In the genomic region with DNA sequence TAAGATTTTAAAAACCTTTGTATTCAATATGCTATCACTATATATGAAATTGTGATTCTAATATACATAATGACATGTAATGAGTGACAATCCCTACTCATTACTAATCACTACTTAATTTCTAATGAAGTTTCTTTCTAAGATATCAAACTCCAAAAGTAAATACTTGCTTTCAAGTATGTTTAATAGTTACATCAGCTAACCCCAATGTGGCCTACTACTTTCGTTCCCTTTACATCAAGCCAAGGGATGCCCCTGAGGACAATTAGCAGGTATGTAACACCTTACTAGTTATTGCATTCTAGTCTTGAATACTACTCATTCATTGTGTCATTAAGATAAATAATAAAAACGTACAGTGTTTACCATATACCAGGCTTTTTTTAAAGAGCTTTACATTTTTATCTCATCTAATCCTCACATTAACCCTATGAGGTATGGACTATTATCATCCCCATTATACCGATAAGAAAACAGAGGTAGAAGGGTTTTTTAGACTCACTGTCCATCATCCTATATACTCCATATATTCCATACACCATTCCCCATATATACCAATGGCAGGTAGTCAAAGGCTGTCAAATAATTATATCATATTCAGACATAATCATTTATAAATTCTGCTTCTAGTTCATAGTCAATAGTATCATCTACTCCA, we compare ENCODE assay signal across 8 cellular contexts. TPM values are rescaled to one million over a fixed set of nuclear protein-coding genes. Genes with fewer than 3 reads are reported as not detected.
DNase-seq lines count a peak whose midpoint lies in the region; ATAC-seq and TF ChIP-seq lines count a peak whose summit lies in the region.

No MANE protein-coding gene starts in this region.

- no peaks in the 10 kb centered on the region for H3K9me2 ChIP-seq in neural cell (ENCODE audit: insufficient read depth, low read length)

- peak overlapping the region; percentile 71 for H3K4me2 ChIP-seq in neural cell (ENCODE audit: low read length)

- H3K27ac ChIP-seq in ectodermal cell (ENCODE audit: insufficient read depth, low read depth, low read length, poor library complexity, severe bottlenecking) (no peak overlapping the region), neural cell (ENCODE audit: low read length) (no peak overlapping the region)

- no peak overlapping the region for H2AFZ ChIP-seq in neural cell (ENCODE audit: low read depth, low read length)

- ATAC-seq in GM21447 (IDR thresholded peaks at IDR 0.05; ENCODE audit: unreplicated experiment) (no peak), HG02642 (IDR thresholded peaks at IDR 0.05; ENCODE audit: poor library complexity, unreplicated experiment) (no peak)

- H3K27me3 Mint-ChIP-seq in CD14-positive monocyte (ENCODE audit: low read depth in 3 of 3): no peaks in the 10 kb centered on the region

- no peaks in the 10 kb centered on the region for H3F3A ChIP-seq in neural cell (ENCODE audit: insufficient read depth, low read length, poor library complexity, severe bottlenecking)

- H3K27ac Mint-ChIP-seq in CD14-positive monocyte: peak overlapping the region in 4 of 7 donors; percentile 30 to 100 (median 39)

- H3K4me3 ChIP-seq in ectodermal cell (ENCODE audit: insufficient read depth, low read depth, low read length): peak overlapping the region; percentile 94
- H3K4me3 ChIP-seq in neural cell (ENCODE audit: low read length): peak overlapping the region; percentile 92

- TF ChIP-seq CTCF in CD14-positive monocyte (IDR thresholded peaks at IDR 0.05) (no peak), neural cell (IDR thresholded peaks at IDR 0.05; ENCODE audit: poor library complexity, severe bottlenecking) (no peak)

- no peaks in the 10 kb centered on the region for H3K27me3 ChIP-seq in ectodermal cell (ENCODE audit: control insufficient read depth, insufficient read depth, low read length, poor library complexity, severe bottlenecking)
- no peaks in the 10 kb centered on the region for H3K27me3 ChIP-seq in neural cell (ENCODE audit: insufficient read depth, low read depth, low read length)

- peaks cover 0 to 5% (median 0%) of the 10 kb centered on the region in 7 donors for H3K9me3 Mint-ChIP-seq in CD14-positive monocyte

- H3K4me3 Mint-ChIP-seq in CD14-positive monocyte: peak overlapping the region; percentile 97 to 99

- WGBS in ectodermal cell, 2 experiments: 0 to 39% methylated on average over 1 to 2 of the region's 3 CpGs

- peaks cover 45% of the 10 kb centered on the region for H4K20me1 ChIP-seq in neural cell (ENCODE audit: insufficient read depth)

- H3K4me1 ChIP-seq in ectodermal cell (ENCODE audit: control insufficient read depth, insufficient read depth, low read length): no peaks in the 10 kb centered on the region

- H3K36me3 Mint-ChIP-seq in CD14-positive monocyte: peaks cover 28 to 45% of the 10 kb centered on the region in 2 donors

- DNase-seq in CD14-positive monocyte (ENCODE audit: low spot score) (no peak), NCI-H69 (lab: John Stamatoyannopoulos, UW) (peak; percentile 21), NCI-H526 treated with DMSO at 0.1 percent for 48 hours (lab: John Stamatoyannopoulos, UW) (no peak)
- no peak for DNase-seq in stimulated activated CD4-positive, alpha-beta T cell treated with anti-CD3 and anti-CD28 coated beads, Interleukin-2, amount 100 ng/mL, for 24 hours

- H3K9me3 ChIP-seq in ectodermal cell (ENCODE audit: control insufficient read depth, low read length) (no peaks in the 10 kb centered on the region), neural cell (ENCODE audit: low read length) (no peaks in the 10 kb centered on the region)

- TF ChIP-seq RAD21 in neural cell (conservative IDR thresholded peaks at IDR 0.05): no peak

- H3K36me3 ChIP-seq in ectodermal cell (ENCODE audit: control insufficient read depth, insufficient read depth, low read length) (peaks cover 17% of the 10 kb centered on the region), neural cell (ENCODE audit: insufficient read depth, low read length) (no peaks in the 10 kb centered on the region)

- peaks cover 33% of the 10 kb centered on the region for H3K4me1 Mint-ChIP-seq in CD14-positive monocyte

- H3K79me2 ChIP-seq in neural cell (replicated peaks; ENCODE audit: insufficient read depth, low read length): peaks cover 85% of the 10 kb centered on the region

- intact Hi-C loops in CD14-positive monocyte (cut with micrococcal nuclease): no loop called here

- peak overlapping the region; percentile 99 for H3K9ac ChIP-seq in neural cell (ENCODE audit: low read length)

- TF ChIP-seq EP300 in neural cell (conservative IDR thresholded peaks at IDR 0.05; ENCODE audit: poor library complexity, severe bottlenecking): no peak

TF ChIP-seq in neural cell, 6 proteins besides CTCF, POLR2A, EP300 and RAD21:
- no peak for TF ChIP-seq MXI1 (conservative IDR thresholded peaks at IDR 0.05; ENCODE audit: poor library complexity, severe bottlenecking)
- TF ChIP-seq POLR2AphosphoS5 (IDR thresholded peaks at IDR 0.05): no peak
- no peak for TF ChIP-seq SMC3 (conservative IDR thresholded peaks at IDR 0.05; ENCODE audit: poor library complexity)
- TF ChIP-seq, protein P1, sequence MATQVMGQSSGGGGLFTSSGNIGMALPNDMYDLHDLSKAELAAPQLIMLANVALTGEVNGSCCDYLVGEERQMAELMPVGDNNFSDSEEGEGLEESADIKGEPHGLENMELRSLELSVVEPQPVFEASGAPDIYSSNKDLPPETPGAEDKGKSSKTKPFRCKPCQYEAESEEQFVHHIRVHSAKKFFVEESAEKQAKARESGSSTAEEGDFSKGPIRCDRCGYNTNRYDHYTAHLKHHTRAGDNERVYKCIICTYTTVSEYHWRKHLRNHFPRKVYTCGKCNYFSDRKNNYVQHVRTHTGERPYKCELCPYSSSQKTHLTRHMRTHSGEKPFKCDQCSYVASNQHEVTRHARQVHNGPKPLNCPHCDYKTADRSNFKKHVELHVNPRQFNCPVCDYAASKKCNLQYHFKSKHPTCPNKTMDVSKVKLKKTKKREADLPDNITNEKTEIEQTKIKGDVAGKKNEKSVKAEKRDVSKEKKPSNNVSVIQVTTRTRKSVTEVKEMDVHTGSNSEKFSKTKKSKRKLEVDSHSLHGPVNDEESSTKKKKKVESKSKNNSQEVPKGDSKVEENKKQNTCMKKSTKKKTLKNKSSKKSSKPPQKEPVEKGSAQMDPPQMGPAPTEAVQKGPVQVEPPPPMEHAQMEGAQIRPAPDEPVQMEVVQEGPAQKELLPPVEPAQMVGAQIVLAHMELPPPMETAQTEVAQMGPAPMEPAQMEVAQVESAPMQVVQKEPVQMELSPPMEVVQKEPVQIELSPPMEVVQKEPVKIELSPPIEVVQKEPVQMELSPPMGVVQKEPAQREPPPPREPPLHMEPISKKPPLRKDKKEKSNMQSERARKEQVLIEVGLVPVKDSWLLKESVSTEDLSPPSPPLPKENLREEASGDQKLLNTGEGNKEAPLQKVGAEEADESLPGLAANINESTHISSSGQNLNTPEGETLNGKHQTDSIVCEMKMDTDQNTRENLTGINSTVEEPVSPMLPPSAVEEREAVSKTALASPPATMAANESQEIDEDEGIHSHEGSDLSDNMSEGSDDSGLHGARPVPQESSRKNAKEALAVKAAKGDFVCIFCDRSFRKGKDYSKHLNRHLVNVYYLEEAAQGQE (IDR thresholded peaks at IDR 0.05; ENCODE audit: borderline replicate concordance): no peak
- TF ChIP-seq TAF1 (IDR thresholded peaks at IDR 0.05; ENCODE audit: low read depth): no peak
- no peak for TF ChIP-seq EZH2 (IDR thresholded peaks at IDR 0.05; ENCODE audit: borderline replicate concordance, insufficient read depth, low read length, poor library complexity, severe bottlenecking)

RNA-seq across cellular contexts. Expression of a gene that starts 4.2 kb away (rescaled TPM):
- polyA plus RNA-seq in CD14-positive monocyte: 10 to 100 TPM; 31.1 to 31.8 TPM
- polyA plus RNA-seq in ectodermal cell (2013, experiment 1 of 4): 30.9 TPM
- polyA plus RNA-seq in ectodermal cell (2013, experiment 2 of 4): 34.1 TPM
- 25.7 TPM for polyA plus RNA-seq in ectodermal cell (2013, experiment 3 of 4)
- 26.7 TPM for polyA plus RNA-seq in ectodermal cell (2013, experiment 4 of 4)
- polyA plus RNA-seq in neural cell: 30.1 and 31.2 TPM in 2 replicates
- 55.2 and 55.5 TPM in 2 replicates for polyA minus RNA-seq in neural cell

RNA-seq across cellular contexts. Expression of a gene that starts 47.7 kb away (rescaled TPM):
- under 1 TPM in 1 of 2 donors, not detected in 1; 0.08 TPM for polyA plus RNA-seq in CD14-positive monocyte
- 6.3 TPM for polyA plus RNA-seq in ectodermal cell (2013, experiment 1 of 4)
- 5.9 TPM for polyA plus RNA-seq in ectodermal cell (2013, experiment 2 of 4)
- 4.2 TPM for polyA plus RNA-seq in ectodermal cell (2013, experiment 3 of 4)
- polyA plus RNA-seq in ectodermal cell (2013, experiment 4 of 4): 4.6 TPM
- 22.6 and 25.5 TPM in 2 replicates for polyA plus RNA-seq in neural cell
- polyA minus RNA-seq in neural cell: 24.3 and 28.7 TPM in 2 replicates

Comparison
In these comparisons a context has a peak if more than half of its experiments do, and no peak if none do; other contexts are left out.
1. RNA of a gene that starts 47.7 kb away (polyA plus RNA-seq): 22.6 to 25.5 TPM in neural cell; 0.08 TPM in CD14-positive monocyte; every median in the first group is over 10 times any median in the second.